Comparison of ENCODE assay signal across 9 cellular contexts in the genomic region with DNA sequence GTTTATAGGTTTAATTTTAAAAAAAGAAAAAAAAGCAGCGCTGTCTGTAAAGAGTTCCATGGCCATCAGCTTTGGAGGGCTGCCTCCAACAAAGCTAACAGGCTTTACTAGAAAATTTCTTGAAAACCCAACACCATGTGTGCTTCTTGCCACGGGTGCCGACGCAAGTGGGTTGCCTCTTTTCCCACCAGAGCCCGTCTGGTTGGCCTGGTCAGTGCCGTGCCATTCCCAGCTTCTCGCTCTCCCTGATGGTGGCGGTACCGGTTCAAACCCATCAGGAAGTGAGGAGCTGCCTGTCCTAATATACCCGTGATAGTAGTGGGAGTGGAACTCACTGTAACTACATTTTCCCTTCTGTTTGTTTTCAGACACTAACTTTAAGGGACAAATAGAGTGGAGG.
"Had no signal": no experiment of that assay in that cellular context is flagged by ENCODE, and none has a peak within 500 bp of the region (broad histone marks: within the 10 kb centered on the region; RNA-seq: fewer than 3 reads in every experiment).

No MANE protein-coding gene starts in this region.

- H3K27ac ChIP-seq: HL-60 had no signal

- H3K4me3 ChIP-seq: HAP-1 had no signal

- H3K27me3 Mint-ChIP-seq: IgD-negative memory B cell had no signal

- H3K4me3 Mint-ChIP-seq: HFFc6, IgD-negative memory B cell had no signal

- H3K9me3 Mint-ChIP-seq: HFFc6 had no signal

- H3K27ac Mint-ChIP-seq: HFFc6, IgD-negative memory B cell had no signal

- ATAC-seq: HCT116, HepG2 had no signal

- H3K4me1 ChIP-seq: HAP-1 had no signal

- DNase-seq: GOT3, H7, HFFc6, KBM-7 had no signal

- H3K36me3 ChIP-seq: HAP-1 had no signal

- H3K9me3 ChIP-seq: HAP-1 had no signal
